In the genomic region with DNA sequence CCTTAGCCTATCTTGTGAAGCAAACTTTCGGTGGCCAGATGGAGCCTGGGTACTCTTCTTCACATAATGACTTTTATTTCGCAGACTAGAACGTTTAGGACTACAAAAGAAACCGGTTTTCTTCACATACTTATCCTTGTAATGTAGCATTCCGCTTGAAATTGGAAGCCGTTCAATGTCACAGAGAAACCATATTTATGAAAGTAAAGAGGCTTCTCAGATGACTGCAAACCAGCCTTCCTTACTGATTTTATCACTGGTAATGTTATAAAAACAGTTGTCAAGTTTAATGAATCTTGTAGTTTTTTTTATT, we compare ENCODE assay signal across 8 cellular contexts.
DNase-seq lines count a peak whose midpoint lies in the region; ATAC-seq and TF ChIP-seq lines count a peak whose summit lies in the region.

No MANE protein-coding gene starts in this region.

- TF ChIP-seq POLR2A in heart left ventricle (IDR thresholded peaks at IDR 0.05), result no peak
- no peak for TF ChIP-seq POLR2A in uterus (IDR thresholded peaks at IDR 0.05)

- no peak for DNase-seq in heart left ventricle
- no peak for DNase-seq in cardiac septum (ENCODE audit: low spot score)
- no peak for DNase-seq in cardiac fibroblast (ENCODE audit: low read depth in 2 of 2)
- no peak for DNase-seq in mucosa of descending colon
- no peak for DNase-seq in uterus
- DNase-seq in SK-N-DZ (ENCODE audit: low spot score), result no peak
- no peak for DNase-seq in NCI-H345 treated with DMSO at 0.1 percent for 48 hours (lab: John Stamatoyannopoulos, UW; ENCODE audit: unreplicated experiment)

- no peaks in the 10 kb centered on the region for H3K9me3 ChIP-seq in heart left ventricle
- H3K9me3 ChIP-seq in mucosa of descending colon, result no peaks in the 10 kb centered on the region
- no peaks in the 10 kb centered on the region for H3K9me3 ChIP-seq in uterus

- H3K4me3 ChIP-seq in heart left ventricle (peak overlapping the region; percentile 4 to 66 (median 56)), cardiac fibroblast (replicated peaks in 1 of 2; ENCODE audit: low read depth in 2 of 2, low read length in 2 of 2) (peak overlapping the region; percentile 51 to 54), mucosa of descending colon (peak overlapping the region; percentile 17), uterus (peak overlapping the region; percentile 53 to 58)

- peaks cover 0 to 10% (median 0%) of the 10 kb centered on the region in 9 donors for H3K27me3 ChIP-seq in heart left ventricle
- H3K27me3 ChIP-seq in uterus, result no peaks in the 10 kb centered on the region

- WGBS in heart left ventricle, 4 donors, result 32 to 35% (median 33%) methylated on average over 6 of the region's 6 CpGs

- no peaks in the 10 kb centered on the region for H3K36me3 ChIP-seq in heart left ventricle
- H3K36me3 ChIP-seq in mucosa of descending colon (ENCODE audit: low read depth), result no peaks in the 10 kb centered on the region
- H3K36me3 ChIP-seq in uterus, result no peaks in the 10 kb centered on the region

- peak overlapping the region in 10 of 12 donors; percentile 22 to 89 (median 66) for H3K27ac ChIP-seq in heart left ventricle
- peak overlapping the region; percentile 82 to 83 for H3K27ac ChIP-seq in uterus

- TF ChIP-seq CTCF in heart left ventricle (IDR thresholded peaks at IDR 0.05) (no peak), cardiac fibroblast (IDR thresholded peaks at IDR 0.05; ENCODE audit: low read depth, low read length) (no peak), mucosa of descending colon (IDR thresholded peaks at IDR 0.05) (no peak), uterus (IDR thresholded peaks at IDR 0.05) (no peak)

- ATAC-seq in heart left ventricle (no peak), mucosa of descending colon (no peak), HG02973 (IDR thresholded peaks at IDR 0.05; ENCODE audit: unreplicated experiment) (no peak)

- peaks cover 0 to 15% (median 0%) of the 10 kb centered on the region in 12 donors for H3K4me1 ChIP-seq in heart left ventricle
- H3K4me1 ChIP-seq in mucosa of descending colon (ENCODE audit: low read depth), result no peaks in the 10 kb centered on the region
- H3K4me1 ChIP-seq in uterus, result no peaks in the 10 kb centered on the region

- intact Hi-C loops in heart left ventricle (cut with DNase I), result no loop called here
- intact Hi-C loops in cardiac septum (cut with DNase I), result no loop called here
- intact Hi-C loops in mucosa of descending colon (cut with DNase I, micrococcal nuclease), result no loop called here
- intact Hi-C loops in uterus (cut with DNase I; ENCODE audit: low total_unique reads), result no loop called here
